In the genomic region with DNA sequence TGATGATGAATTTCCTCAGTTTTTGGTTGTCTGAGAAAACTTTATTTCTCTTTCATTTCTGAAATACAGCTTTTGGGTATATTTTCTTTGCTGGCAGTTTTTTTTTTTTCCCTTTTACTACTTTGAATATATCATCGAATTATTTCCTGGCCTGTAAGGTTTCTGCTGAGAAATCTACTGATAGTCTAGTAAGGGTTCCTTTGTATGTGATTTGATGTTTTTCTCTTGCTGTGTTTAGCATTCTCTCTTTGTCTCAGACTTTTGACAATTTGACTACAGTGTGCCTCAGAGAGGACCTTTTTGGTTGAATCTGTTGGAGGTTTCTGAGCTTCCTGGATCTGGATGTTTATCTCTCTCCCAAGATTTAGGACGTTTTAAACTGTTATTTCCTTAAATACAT, we compare ENCODE assay signal across 29 cellular contexts.
A peak's percentile ranks its signal among the peaks of the same experiment; 100 is the strongest.
DNase-seq lines count a peak whose midpoint lies in the region; TF ChIP-seq lines count a peak whose summit lies in the region.
"Had no signal": no experiment of that assay in that cellular context is flagged by ENCODE, and none has a peak within 500 bp of the region (broad histone marks: within the 10 kb centered on the region; RNA-seq: fewer than 3 reads in every experiment).

No MANE protein-coding gene starts in this region.

- H3K36me3 ChIP-seq in HEK293 (ENCODE audit: control insufficient read depth in 2 of 2, insufficient read depth in 1 of 2, low read length in 2 of 2) (no peaks in the 10 kb centered on the region), adipocyte (ENCODE audit: control insufficient read depth, insufficient read depth, low read length, severe bottlenecking) (no peaks in the 10 kb centered on the region), ovary (no peaks in the 10 kb centered on the region)
- H3K36me3 ChIP-seq: BE2C; BLaER1; BLaER1 treated with 17β-estradiol and CSF1 and Interleukin-3, amounts not matched to agents 10 nM and 100 nM had no signal

- POLR2A ChIA-PET in HEK293 (lab: Yijun Ruan, JAX): no interaction called here

- H3K27ac ChIP-seq in HEK293 (ENCODE audit: extremely low read depth, low read depth, low read length): no peak overlapping the region
- no peak overlapping the region for H3K27ac ChIP-seq in ovary
- H3K27ac ChIP-seq: 22Rv1; A549; BLaER1; BLaER1 treated with 17β-estradiol and CSF1 and Interleukin-3, amounts not matched to agents 10 nM and 100 nM; C4-2B had no signal

- WGBS in ovary, 3 donors: 66 to 79% (median 73%) methylated on average over 2 of the region's 2 CpGs

- H3K9ac ChIP-seq in adipocyte (ENCODE audit: low read length): no peak overlapping the region
- H3K9ac ChIP-seq: BLaER1; BLaER1 treated with 17β-estradiol and CSF1 and Interleukin-3, amounts not matched to agents 10 nM and 100 nM had no signal

- DNase-seq in adipocyte (ENCODE audit: low read depth) (no peak), HuH-7 (ENCODE audit: low spot score) (no peak), ovary (no peak)
- DNase-seq: 8988T; ACHN; AML-193; BE2C; C1 segment of cervical spinal cord; Caco-2; Calu3; CD4-positive, alpha-beta memory T cell; CD4-positive, alpha-beta T cell; CD4-positive, CD25-positive, alpha-beta regulatory T cell; CD8-positive, alpha-beta memory T cell; CD8-positive, alpha-beta T cell; COR-L47; DMS 273 treated with DMSO at 0.1 percent for 48 hours; DMS153; DMS53; DMS79; DMS79 treated with DMSO at 0.1 percent for 48 hours; DND-41; EL had no signal

- no peaks in the 10 kb centered on the region for H3K4me1 ChIP-seq in HEK293 (ENCODE audit: control insufficient read depth, insufficient read depth, low read length)
- no peaks in the 10 kb centered on the region for H3K4me1 ChIP-seq in adipocyte (ENCODE audit: control insufficient read depth, insufficient read depth, low read length)
- H3K4me1 ChIP-seq in ovary (ENCODE audit: insufficient read depth): no peaks in the 10 kb centered on the region
- H3K4me1 ChIP-seq: A549; BE2C; BLaER1; BLaER1 treated with 17β-estradiol and CSF1 and Interleukin-3, amounts not matched to agents 10 nM and 100 nM; Caco-2 had no signal

- TF ChIP-seq CTCF in HEK293 (tag by site-specific recombination; IDR thresholded peaks at IDR 0.05) (no peak), ovary (IDR thresholded peaks at IDR 0.05) (no peak)

- CTCF ChIA-PET in HEK293 (lab: Yijun Ruan, JAX): no interaction called here

- H3K9me3 ChIP-seq in HEK293 (ENCODE audit: control insufficient read depth, insufficient read depth, low read depth, low read length): no peaks in the 10 kb centered on the region
- H3K9me3 ChIP-seq in adipocyte (ENCODE audit: control insufficient read depth, low read length): peaks cover 19% of the 10 kb centered on the region
- H3K9me3 ChIP-seq in ovary: no peaks in the 10 kb centered on the region
- H3K9me3 ChIP-seq: A549, BE2C, Caco-2 had no signal

- intact Hi-C loops in ovary (cut with DNase I): no loop called here

- H3K27me3 ChIP-seq in adipocyte (replicated peaks; ENCODE audit: control insufficient read depth, insufficient read depth, low read length) (no peaks in the 10 kb centered on the region), ovary (no peaks in the 10 kb centered on the region)
- H3K27me3 ChIP-seq: BE2C; BLaER1; BLaER1 treated with 17β-estradiol and CSF1 and Interleukin-3, amounts not matched to agents 10 nM and 100 nM had no signal

- TF ChIP-seq POLR2A in ovary (IDR thresholded peaks at IDR 0.05): no peak

- TF ChIP-seq EP300 in ovary (IDR thresholded peaks at IDR 0.05): no peak

- H3K4me3 ChIP-seq in HEK293 (ENCODE audit: low read depth, low read length) (no peak overlapping the region), adipocyte (ENCODE audit: low read length) (peak overlapping the region; percentile 8), ovary (no peak overlapping the region)
- H3K4me3 ChIP-seq: A549; BLaER1; BLaER1 treated with 17β-estradiol and CSF1 and Interleukin-3, amounts not matched to agents 10 nM and 100 nM had no signal

TF ChIP-seq in HEK293, 187 proteins besides CTCF, POLR2A, EP300 and RAD21:
- peak; percentile 96 for TF ChIP-seq ZNF791 (tag by site-specific recombination; IDR thresholded peaks at IDR 0.05)
- no peak for TF ChIP-seq ZNF19 (tag by site-specific recombination; IDR thresholded peaks at IDR 0.05; ENCODE audit: low read depth)
- TF ChIP-seq SCRT1 (tag by site-specific recombination; IDR thresholded peaks at IDR 0.05; ENCODE audit: borderline replicate concordance): no peak
- TF ChIP-seq SETDB1 (IDR thresholded peaks at IDR 0.05; ENCODE audit: insufficient read length, low read length): peak; percentile 42
TF ChIP-seq in HEK293: peak in this region for 2.
